In the genomic region with DNA sequence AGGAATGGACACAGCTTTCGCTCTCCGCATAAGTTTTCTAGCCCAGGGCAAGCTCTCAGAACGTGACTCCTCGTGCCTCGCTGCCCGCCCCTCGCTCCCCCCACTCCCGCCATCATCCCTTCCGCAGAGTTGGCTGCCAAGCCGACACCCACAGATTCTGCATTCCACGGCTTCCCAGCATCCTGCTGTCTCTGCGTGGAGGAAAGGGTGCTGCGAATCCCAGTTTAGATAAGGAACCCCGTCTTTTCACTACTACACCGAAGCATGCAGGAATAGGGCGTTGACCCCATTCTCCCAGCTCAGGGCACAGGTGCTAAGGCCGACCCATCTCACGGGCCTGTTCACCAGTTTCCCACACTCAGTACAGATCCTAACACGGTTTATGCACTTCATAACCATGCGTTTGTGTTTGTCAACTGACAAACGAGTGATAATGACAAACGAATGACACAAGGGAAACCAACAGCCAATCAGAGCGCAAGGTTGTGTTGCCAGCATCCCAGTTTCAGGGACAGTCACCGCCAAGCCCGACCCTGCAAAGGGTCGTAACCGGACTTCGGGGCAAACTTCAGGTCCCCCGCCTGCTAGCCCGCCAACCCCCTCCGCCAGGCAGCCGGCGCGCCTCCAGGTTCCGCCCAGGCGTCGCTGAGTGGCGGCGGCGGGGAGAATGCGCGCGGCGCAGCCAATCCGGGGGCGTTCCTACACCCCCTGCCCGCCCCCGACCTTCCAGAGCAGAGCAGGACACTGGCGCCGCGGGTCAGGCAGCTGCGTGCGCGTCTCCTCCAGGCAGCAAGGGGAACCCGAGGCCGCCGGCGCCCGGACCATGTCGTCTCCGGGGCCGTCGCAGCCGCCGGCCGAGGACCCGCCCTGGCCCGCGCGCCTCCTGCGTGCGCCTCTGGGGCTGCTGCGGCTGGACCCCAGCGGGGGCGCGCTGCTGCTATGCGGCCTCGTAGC, we compare ENCODE assay signal across 1 cellular context.
TF ChIP-seq lines count a peak whose summit lies in the region.

TSS of gene CYP2U1 (plus strand) at position 729 of the 954 bp plus-strand sequence. CDS start at position 824, 95 bp downstream.

TF ChIP-seq in HCT116, 20 proteins besides CTCF, POLR2A, EP300 and RAD21 (continued from another document):
- TF ChIP-seq, protein P1, sequence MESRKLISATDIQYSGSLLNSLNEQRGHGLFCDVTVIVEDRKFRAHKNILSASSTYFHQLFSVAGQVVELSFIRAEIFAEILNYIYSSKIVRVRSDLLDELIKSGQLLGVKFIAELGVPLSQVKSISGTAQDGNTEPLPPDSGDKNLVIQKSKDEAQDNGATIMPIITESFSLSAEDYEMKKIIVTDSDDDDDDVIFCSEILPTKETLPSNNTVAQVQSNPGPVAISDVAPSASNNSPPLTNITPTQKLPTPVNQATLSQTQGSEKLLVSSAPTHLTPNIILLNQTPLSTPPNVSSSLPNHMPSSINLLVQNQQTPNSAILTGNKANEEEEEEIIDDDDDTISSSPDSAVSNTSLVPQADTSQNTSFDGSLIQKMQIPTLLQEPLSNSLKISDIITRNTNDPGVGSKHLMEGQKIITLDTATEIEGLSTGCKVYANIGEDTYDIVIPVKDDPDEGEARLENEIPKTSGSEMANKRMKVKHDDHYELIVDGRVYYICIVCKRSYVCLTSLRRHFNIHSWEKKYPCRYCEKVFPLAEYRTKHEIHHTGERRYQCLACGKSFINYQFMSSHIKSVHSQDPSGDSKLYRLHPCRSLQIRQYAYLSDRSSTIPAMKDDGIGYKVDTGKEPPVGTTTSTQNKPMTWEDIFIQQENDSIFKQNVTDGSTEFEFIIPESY (IDR thresholded peaks at IDR 0.05; ENCODE audit: extremely low read depth, insufficient replicate concordance, low read length), result no peak
- TF ChIP-seq SP1 (IDR thresholded peaks at IDR 0.05; ENCODE audit: low read depth) (peak; percentile 30; the same call in 1 of the 2 replicates), JUND (IDR thresholded peaks at IDR 0.05) (no peak), SRF (IDR thresholded peaks at IDR 0.05; ENCODE audit: low read depth) (no peak), YY1 (IDR thresholded peaks at IDR 0.05; ENCODE audit: extremely low read depth, insufficient replicate concordance, low read depth, low read length) (peak; percentile 7), ATF3 (IDR thresholded peaks at IDR 0.05) (no peak), CEBPB (IDR thresholded peaks at IDR 0.05; ENCODE audit: low read depth) (no peak), SIN3A (IDR thresholded peaks at IDR 0.05; ENCODE audit: low read depth) (no peak; the same call in 1 of the 2 replicates), ELF1 (IDR thresholded peaks at IDR 0.05; ENCODE audit: borderline replicate concordance, low read depth) (no peak), POLR2AphosphoS5 (IDR thresholded peaks at IDR 0.05; ENCODE audit: low read depth, low read length) (peak; percentile 75), EGR1 (IDR thresholded peaks at IDR 0.05; ENCODE audit: low read depth) (peak; percentile 77)
- TF ChIP-seq, protein P2, sequence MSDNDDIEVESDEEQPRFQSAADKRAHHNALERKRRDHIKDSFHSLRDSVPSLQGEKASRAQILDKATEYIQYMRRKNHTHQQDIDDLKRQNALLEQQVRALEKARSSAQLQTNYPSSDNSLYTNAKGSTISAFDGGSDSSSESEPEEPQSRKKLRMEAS (IDR thresholded peaks at IDR 0.05), result peak; percentile 62
